1 cellular context compared by ENCODE assay signal in the genomic region with DNA sequence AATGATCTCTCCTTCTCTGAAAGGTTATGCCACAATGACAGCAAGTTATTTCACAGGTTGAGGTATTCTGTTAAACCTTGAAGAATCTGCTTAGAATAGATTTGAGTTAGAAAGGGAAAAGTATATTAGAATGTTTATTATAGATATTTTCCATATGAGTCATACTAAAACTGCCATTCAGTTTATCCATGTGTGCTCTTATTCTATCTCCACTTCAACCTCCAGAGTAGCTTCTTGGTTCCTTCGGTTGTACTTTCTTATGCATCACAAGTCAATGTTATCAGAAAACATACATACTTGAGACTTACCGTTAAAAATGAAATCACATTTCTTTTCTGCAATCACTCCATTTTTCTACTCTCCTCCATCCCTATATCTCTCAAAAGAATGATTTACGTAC.
TF ChIP-seq lines count a peak whose summit lies in the region.

No MANE protein-coding gene starts in this region.

TF ChIP-seq in GM23338, 12 proteins besides CTCF, POLR2A, EP300 and RAD21:
- no peak for TF ChIP-seq REST (IDR thresholded peaks at IDR 0.05; ENCODE audit: unreplicated experiment)
- TF ChIP-seq ZNF462 (CRISPR knock-in tag; IDR thresholded peaks at IDR 0.05), result no peak
- no peak for TF ChIP-seq ZNF331 (CRISPR knock-in tag; IDR thresholded peaks at IDR 0.05; ENCODE audit: low read depth)
- TF ChIP-seq CREB1 (CRISPR knock-in tag; IDR thresholded peaks at IDR 0.05; ENCODE audit: low read depth), result no peak
- TF ChIP-seq POLR2AphosphoS5 (IDR thresholded peaks at IDR 0.05; ENCODE audit: low read depth), result no peak
- no peak for TF ChIP-seq EZH2 (IDR thresholded peaks at IDR 0.05; ENCODE audit: low read depth, unreplicated experiment)
- TF ChIP-seq NANOG (IDR thresholded peaks at IDR 0.05; ENCODE audit: borderline replicate concordance), result no peak
- no peak for TF ChIP-seq EZH2phosphoT487 (IDR thresholded peaks at IDR 0.05; ENCODE audit: unreplicated experiment)
- TF ChIP-seq ZNF114 (CRISPR knock-in tag; IDR thresholded peaks at IDR 0.05), result no peak
